8 cellular contexts compared by ENCODE assay signal in genomic region chr13:42048323-42048624, GRCh38.
DNase-seq lines count a peak whose midpoint lies in the region; ATAC-seq lines count a peak whose summit lies in the region.

No MANE protein-coding gene starts in this region.

- H3K4me1 Mint-ChIP-seq in activated T-cell treated with anti-CD3 and anti-CD28 coated beads, Interleukin-2, amount 50 U/mL, for 24 hours (ENCODE audit: low read depth) = peaks cover 38% of the 10 kb centered on the region
- peaks cover 18% of the 10 kb centered on the region for H3K4me1 Mint-ChIP-seq in activated naive CD8-positive, alpha-beta T cell (ENCODE audit: low read depth)
- peaks cover 8 to 15% of the 10 kb centered on the region in 2 donors for H3K4me1 Mint-ChIP-seq in stimulated activated naive B cell treated with anti-CD40 and anti-IgM and Interleukin-4, amounts not matched to agents 10 μg/mL and 1 μg/mL and 100 μg/mL, for 72 hours

- no peaks in the 10 kb centered on the region for H3K9me3 Mint-ChIP-seq in activated T-cell treated with anti-CD3 and anti-CD28 coated beads, Interleukin-2, amount 50 U/mL, for 24 hours
- H3K9me3 Mint-ChIP-seq in activated naive CD8-positive, alpha-beta T cell (ENCODE audit: low read depth) = no peaks in the 10 kb centered on the region
- no peaks in the 10 kb centered on the region for H3K9me3 Mint-ChIP-seq in stimulated activated naive B cell treated with anti-CD40 and anti-IgM and Interleukin-4, amounts not matched to agents 10 μg/mL and 1 μg/mL and 100 μg/mL, for 72 hours

- no peaks in the 10 kb centered on the region for H3K9me3 ChIP-seq in iPS-15b (ENCODE audit: control insufficient read depth, insufficient read depth, low read length)

- peaks cover 36% of the 10 kb centered on the region for H3K27me3 ChIP-seq in iPS-15b (ENCODE audit: control insufficient read depth, insufficient read depth, low read length)

- H3K4me3 Mint-ChIP-seq in activated T-cell treated with anti-CD3 and anti-CD28 coated beads, Interleukin-2, amount 50 U/mL, for 24 hours = peak overlapping the region; percentile 86
- peak overlapping the region; percentile 89 for H3K4me3 Mint-ChIP-seq in activated naive CD8-positive, alpha-beta T cell
- peak overlapping the region; percentile 88 to 90 for H3K4me3 Mint-ChIP-seq in stimulated activated naive B cell treated with anti-CD40 and anti-IgM and Interleukin-4, amounts not matched to agents 10 μg/mL and 1 μg/mL and 100 μg/mL, for 72 hours

- peak; percentile 35 for ATAC-seq in HG03432 (IDR thresholded peaks at IDR 0.05; ENCODE audit: unreplicated experiment)
- ATAC-seq in stimulated activated naive B cell treated with anti-CD40 and anti-IgM and Interleukin-4, amounts not matched to agents 10 μg/mL and 1 μg/mL and 100 μg/mL, for 72 hours (replicated peaks) = peak; percentile 55

- H3K4me3 ChIP-seq in iPS-15b (ENCODE audit: low read depth, low read length) = peak overlapping the region; percentile 90

- no peaks in the 10 kb centered on the region for H3K36me3 ChIP-seq in iPS-15b (ENCODE audit: control insufficient read depth, insufficient read depth, low read length)

- H3K27me3 Mint-ChIP-seq in activated T-cell treated with anti-CD3 and anti-CD28 coated beads, Interleukin-2, amount 50 U/mL, for 24 hours = peaks cover 4% of the 10 kb centered on the region
- H3K27me3 Mint-ChIP-seq in activated naive CD8-positive, alpha-beta T cell = no peaks in the 10 kb centered on the region
- H3K27me3 Mint-ChIP-seq in stimulated activated naive B cell treated with anti-CD40 and anti-IgM and Interleukin-4, amounts not matched to agents 10 μg/mL and 1 μg/mL and 100 μg/mL, for 72 hours = peaks cover 26 to 42% of the 10 kb centered on the region in 2 donors

- no peak overlapping the region for H3K9ac ChIP-seq in iPS-15b (ENCODE audit: low read depth, low read length)

- H3K27ac Mint-ChIP-seq in activated T-cell treated with anti-CD3 and anti-CD28 coated beads, Interleukin-2, amount 50 U/mL, for 24 hours = peak overlapping the region; percentile 77
- H3K27ac Mint-ChIP-seq in activated naive CD8-positive, alpha-beta T cell = peak overlapping the region; percentile 28
- H3K27ac Mint-ChIP-seq in stimulated activated naive B cell treated with anti-CD40 and anti-IgM and Interleukin-4, amounts not matched to agents 10 μg/mL and 1 μg/mL and 100 μg/mL, for 72 hours = peak overlapping the region; percentile 75

- no peaks in the 10 kb centered on the region for H3K4me1 ChIP-seq in iPS-15b (ENCODE audit: control insufficient read depth, insufficient read depth, low read length)

- H3K36me3 Mint-ChIP-seq in activated T-cell treated with anti-CD3 and anti-CD28 coated beads, Interleukin-2, amount 50 U/mL, for 24 hours (ENCODE audit: low read depth) = peaks cover 14% of the 10 kb centered on the region
- peaks cover 4% of the 10 kb centered on the region for H3K36me3 Mint-ChIP-seq in activated naive CD8-positive, alpha-beta T cell
- H3K36me3 Mint-ChIP-seq in stimulated activated naive B cell treated with anti-CD40 and anti-IgM and Interleukin-4, amounts not matched to agents 10 μg/mL and 1 μg/mL and 100 μg/mL, for 72 hours = peaks cover 11 to 15% of the 10 kb centered on the region in 2 donors

- DNase-seq in activated T-cell treated with anti-CD3 and anti-CD28 coated beads, Interleukin-2, amount 50 U/mL, for 24 hours = no peak
- DNase-seq in activated T-cell treated with anti-CD3 and anti-CD28 coated beads, Interleukin-2, amount 50 U/mL, for 1 hour = no peak
- DNase-seq in stimulated activated naive B cell treated with anti-CD40 and anti-IgM and Interleukin-4, amounts not matched to agents 10 μg/mL and 1 μg/mL and 100 μg/mL, for 72 hours = no peak
- DNase-seq in NCI-H345 treated with DMSO at 0.1 percent for 48 hours (lab: John Stamatoyannopoulos, UW; ENCODE audit: unreplicated experiment) (no peak), glomerular visceral epithelial cell (ENCODE audit: extremely low spot score) (no peak)
